In genomic region chr3:67647390-67647878, GRCh38 we compare ENCODE assay signal across 10 cellular contexts. TPM values are rescaled to one million over a fixed set of nuclear protein-coding genes. Genes with fewer than 3 reads are reported as not detected.
DNase-seq lines count a peak whose midpoint lies in the region; FAIRE-seq and TF ChIP-seq lines count a peak whose summit lies in the region.
"Had no signal": no experiment of that assay in that cellular context is flagged by ENCODE, and none has a peak within 500 bp of the region (broad histone marks: within the 10 kb centered on the region; RNA-seq: fewer than 3 reads in every experiment).

No MANE protein-coding gene starts in this region.

- no peak overlapping the region for H3K9ac ChIP-seq in keratinocyte (ENCODE audit: control insufficient read depth, extremely low read depth, insufficient read depth, low read length)

- H3K9me1 ChIP-seq in keratinocyte (ENCODE audit: control insufficient read depth, extremely low read depth, insufficient read depth, low read length): no peaks in the 10 kb centered on the region

- no peak for TF ChIP-seq CTCF in keratinocyte (optimal IDR thresholded peaks at IDR 0.05 in 1 of 3, IDR thresholded peaks at IDR 0.05 in 1 of 3, conservative IDR thresholded peaks at IDR 0.05 in 1 of 3; ENCODE audit: extremely low read depth in 1 of 3, insufficient read depth in 2 of 3, low read length in 3 of 3)

- no peaks in the 10 kb centered on the region for H4K20me1 ChIP-seq in keratinocyte (ENCODE audit: control insufficient read depth, extremely low read depth, insufficient read depth, low read length)

- DNase-seq in A172 (ENCODE audit: low spot score): peak; percentile 98
- DNase-seq in HT1080 (ENCODE audit: low read depth): peak; percentile 97
- peak; percentile 66 for DNase-seq in brain pericyte (ENCODE audit: low read depth, low spot score)
- DNase-seq in keratinocyte (ENCODE audit: low read depth, low spot score): no peak
- no peak for DNase-seq in NCI-H1105 treated with DMSO at 0.1 percent for 48 hours (lab: John Stamatoyannopoulos, UW)
- no peak for DNase-seq in SK-N-DZ (ENCODE audit: low spot score)
- no peak for DNase-seq in DMS 273 (lab: John Stamatoyannopoulos, UW; ENCODE audit: unreplicated experiment)
- DNase-seq in NCI-H526 (lab: John Stamatoyannopoulos, UW): no peak
- DNase-seq: BE2C, NCI-H187 treated with DMSO at 0.1 percent for 48 hours had no signal

- peaks cover 0 to 1% of the 10 kb centered on the region in 2 experiments for H3K36me3 ChIP-seq in keratinocyte (ENCODE audit: control insufficient read depth in 2 of 2, extremely low read depth in 1 of 2, insufficient read depth in 2 of 2, low read length in 2 of 2)
- H3K36me3 ChIP-seq: BE2C had no signal

- FAIRE-seq in keratinocyte (lab: Jason Lieb, UNC): peak; percentile 84

- H3K4me1 ChIP-seq in keratinocyte (ENCODE audit: control insufficient read depth, extremely low read depth, insufficient read depth, low read length): peaks cover 18% of the 10 kb centered on the region
- H3K4me1 ChIP-seq: BE2C had no signal

- peaks cover 45% of the 10 kb centered on the region for H3K79me2 ChIP-seq in keratinocyte (ENCODE audit: control insufficient read depth, insufficient read depth, low read length)

- H3K27ac ChIP-seq in keratinocyte (ENCODE audit: control insufficient read depth, insufficient read depth, low read length): peak overlapping the region; percentile 41

- no peak overlapping the region for H2AFZ ChIP-seq in keratinocyte (ENCODE audit: control insufficient read depth, low read length)

- dilution Hi-C loops in keratinocyte (cut with MboI; ENCODE audit: extremely low pct_ligation_motif_present, low sequenced_read_pairs): no loop called here

- no peak overlapping the region for H3K4me3 ChIP-seq in keratinocyte (ENCODE audit: control insufficient read depth in 2 of 3, extremely low read depth in 1 of 3, insufficient read depth in 2 of 3, low read depth in 1 of 3, low read length in 3 of 3)

- H3K4me2 ChIP-seq in keratinocyte (ENCODE audit: control insufficient read depth, extremely low read depth, insufficient read depth, low read depth, low read length): peak overlapping the region; percentile 13

- H3K9me3 ChIP-seq in keratinocyte (ENCODE audit: control insufficient read depth, low read depth, low read length): no peaks in the 10 kb centered on the region
- H3K9me3 ChIP-seq: BE2C had no signal

- no peaks in the 10 kb centered on the region for H3K27me3 ChIP-seq in keratinocyte (ENCODE audit: control insufficient read depth, extremely low read depth, insufficient read depth, low read length)
- H3K27me3 ChIP-seq: BE2C had no signal

RNA-seq across cellular contexts. Expression of gene SUCLG2, which starts 7.0 kb away (rescaled TPM):
- 61.3 and 75.2 TPM in 2 replicates for total RNA-seq in A172 (2014; rRNA removed; shearing (Covaris generic))
- 44.2 and 45.0 TPM in 2 replicates for total RNA-seq in HT1080 (2014; rRNA removed; shearing (Covaris generic))
- 71.1 and 97.7 TPM in 2 replicates for polyA plus RNA-seq in HT1080 (2015; cell fraction: cytosol; rRNA removed)
- polyA plus RNA-seq in HT1080 (2015; cell fraction: nucleus; rRNA removed): 81.0 and 83.0 TPM in 2 replicates
- 15.6 to 26.7 TPM (median 20.5 TPM) in 3 replicates for polyA plus RNA-seq in keratinocyte
- 19.9 TPM for polyA plus RNA-seq in keratinocyte (2011; ENCODE audit: low read depth)
- 18.0 and 25.0 TPM in 2 replicates for polyA plus RNA-seq in keratinocyte (2011; cell fraction: cytosol; rRNA removed)
- 10.9 and 13.6 TPM in 2 replicates for polyA plus RNA-seq in keratinocyte (2011; cell fraction: nucleus; rRNA removed)
- polyA plus RNA-seq in keratinocyte (2012; ENCODE audit: low replicate concordance): 18.4 and 25.2 TPM in 2 replicates
- 3.1 to 18.3 TPM (median 9.6 TPM) in 3 replicates for polyA minus RNA-seq in keratinocyte
- polyA minus RNA-seq in keratinocyte (2011; cell fraction: cytosol; rRNA and poly(A)+ RNA removed): 17.6 TPM
- polyA minus RNA-seq in keratinocyte (2011; cell fraction: nucleus; rRNA and poly(A)+ RNA removed): 10.2 and 15.4 TPM in 2 replicates
- 3.6 and 5.2 TPM in 2 replicates for polyA plus RNA-seq in SK-N-DZ (2014; cell fraction: cytosol; rRNA removed)
- polyA plus RNA-seq in SK-N-DZ (2014; cell fraction: nucleus; rRNA removed): 2.3 and 2.4 TPM in 2 replicates

Comparison
In these comparisons a context has a peak if more than half of its experiments do, and no peak if none do; other contexts are left out.
1. DNase-seq: peak in A172 (single experiment), HT1080 (single experiment) and brain pericyte (single experiment); none in keratinocyte (single experiment), NCI-H1105 treated with DMSO at 0.1 percent for 48 hours (single experiment), SK-N-DZ (single experiment), DMS 273 (single experiment) and NCI-H526 (0 of 2).